ENCODE assay signal across 22 cellular contexts in the genomic region with DNA sequence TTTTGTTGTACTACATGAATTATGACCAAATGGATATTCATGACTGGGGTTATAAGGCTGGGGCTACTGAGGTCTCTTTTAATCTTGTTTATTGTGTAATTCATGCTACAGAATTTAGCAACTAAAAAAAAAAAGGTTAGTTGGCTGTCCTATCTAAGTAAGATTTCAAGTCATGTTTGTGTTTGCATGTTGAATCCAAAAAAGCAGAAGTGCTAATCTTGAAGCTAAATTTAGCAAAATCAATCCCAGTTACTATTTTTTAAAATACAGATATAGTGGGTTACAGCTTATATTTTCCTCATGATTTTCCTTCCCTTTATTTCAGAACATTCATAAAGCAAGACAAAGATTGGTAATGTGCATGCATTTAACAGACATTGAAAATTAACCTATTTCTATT. TPM values are rescaled to one million over a fixed set of nuclear protein-coding genes. Genes with fewer than 3 reads are reported as not detected.
DNase-seq lines count a peak whose midpoint lies in the region; ATAC-seq and TF ChIP-seq lines count a peak whose summit lies in the region.
"Had no signal": no experiment of that assay in that cellular context is flagged by ENCODE, and none has a peak within 500 bp of the region (broad histone marks: within the 10 kb centered on the region; RNA-seq: fewer than 3 reads in every experiment).

No MANE protein-coding gene starts in this region.

- H3K36me3 Mint-ChIP-seq in activated T-cell treated with anti-CD3 and anti-CD28 coated beads, Interleukin-2, amount 50 U/mL, for 24 hours (ENCODE audit: low read depth), result peaks cover 17% of the 10 kb centered on the region
- H3K36me3 Mint-ChIP-seq in T-cell (peaks cover 3% of the 10 kb centered on the region), memory B cell (no peaks in the 10 kb centered on the region)
- H3K36me3 Mint-ChIP-seq: immature natural killer cell had no signal

- peaks cover 48% of the 10 kb centered on the region for H3K4me1 Mint-ChIP-seq in activated T-cell treated with anti-CD3 and anti-CD28 coated beads, Interleukin-2, amount 50 U/mL, for 24 hours (ENCODE audit: low read depth)
- H3K4me1 Mint-ChIP-seq in T-cell, result peaks cover 39 to 59% (median 51%) of the 10 kb centered on the region in 3 donors
- peaks cover 23% of the 10 kb centered on the region for H3K4me1 Mint-ChIP-seq in memory B cell

- no peaks in the 10 kb centered on the region; the same call in 1 of the 2 replicates for H3F3A ChIP-seq in DOHH2 (ENCODE audit: control insufficient read depth, insufficient read depth)

- H3K4me3 ChIP-seq in DOHH2 (ENCODE audit: low read length) (peak overlapping the region; percentile 55), hepatocyte (no peak overlapping the region)
- H3K4me3 ChIP-seq: SJSA1, transverse colon had no signal

- POLR2A ChIA-PET in T-cell (lab: Charles Lee), result no interaction called here

- H3K36me3 ChIP-seq in DOHH2 (ENCODE audit: control insufficient read depth, low read length), result peaks cover 12% of the 10 kb centered on the region
- H3K36me3 ChIP-seq in hepatocyte (replicated peaks; ENCODE audit: insufficient read depth, low read depth), result no peaks in the 10 kb centered on the region
- H3K36me3 ChIP-seq: SJSA1, transverse colon had no signal

- H2AFZ ChIP-seq in hepatocyte, result no peak overlapping the region

- peaks cover 41% of the 10 kb centered on the region for H3K4me1 ChIP-seq in DOHH2 (ENCODE audit: control insufficient read depth, low read length)
- no peaks in the 10 kb centered on the region for H3K4me1 ChIP-seq in hepatocyte (ENCODE audit: insufficient read depth)
- H3K4me1 ChIP-seq: SJSA1, transverse colon had no signal

- ATAC-seq in T-cell (replicated peaks in 1 of 4) (no peak), memory B cell (ENCODE audit: low read depth) (no peak)
- ATAC-seq: effector memory CD8-positive, alpha-beta T cell; left lobe of liver had no signal

- H3K79me2 ChIP-seq in DOHH2 (ENCODE audit: control insufficient read depth, low read length) (peaks cover 35% of the 10 kb centered on the region), hepatocyte (no peaks in the 10 kb centered on the region)

- no peak for DNase-seq in activated T-cell treated with anti-CD3 and anti-CD28 coated beads, Interleukin-2, amount 50 U/mL, for 24 hours
- no peak for DNase-seq in activated T-cell treated with anti-CD3 and anti-CD28 coated beads for 4 hours
- DNase-seq in T-cell, result no peak
- DNase-seq in memory B cell (ENCODE audit: low spot score in 2 of 2), result no peak
- DNase-seq in NCI-H1105 (lab: John Stamatoyannopoulos, UW), result no peak
- DNase-seq in activated gamma-delta T cell treated with Interleukin-2 at 50 U/mL for 16 hours, result no peak
- DNase-seq in hepatocyte (ENCODE audit: low spot score), result no peak
- DNase-seq: activated CD4-positive, alpha-beta T cell treated with anti-CD3 and anti-CD28 coated beads, Interleukin-2, amount 50 U/mL, for 48 hours; activated effector memory CD4-positive, alpha-beta T cell treated with anti-CD3 and anti-CD28 coated beads, Interleukin-2, amount 50 U/mL, for 16 hours; caudate nucleus; effector memory CD8-positive, alpha-beta T cell; immature natural killer cell; NCI-H1436; NCI-H2081 treated with DMSO at 0.1 percent for 48 hours; NCI-H2227 treated with DMSO at 0.1 percent for 48 hours; NCI-H69; RPMI8226; stimulated activated CD4-positive, alpha-beta T cell treated with anti-CD3 and anti-CD28 coated beads, Interleukin-4, amount 100 ng/mL, for 24 hours; transverse colon had no signal

- no peaks in the 10 kb centered on the region for H3K9me3 Mint-ChIP-seq in activated T-cell treated with anti-CD3 and anti-CD28 coated beads, Interleukin-2, amount 50 U/mL, for 24 hours
- H3K9me3 Mint-ChIP-seq in T-cell, result no peaks in the 10 kb centered on the region
- H3K9me3 Mint-ChIP-seq in memory B cell, result no peaks in the 10 kb centered on the region
- H3K9me3 Mint-ChIP-seq: effector memory CD8-positive, alpha-beta T cell; immature natural killer cell had no signal

- no peaks in the 10 kb centered on the region for H3K9me3 ChIP-seq in DOHH2 (ENCODE audit: control insufficient read depth, insufficient read depth, low read length)
- no peaks in the 10 kb centered on the region for H3K9me3 ChIP-seq in hepatocyte (ENCODE audit: low read depth)
- H3K9me3 ChIP-seq: SJSA1, transverse colon had no signal

- H3K4me2 ChIP-seq in DOHH2 (ENCODE audit: low read length), result peak overlapping the region; percentile 84
- no peak overlapping the region for H3K4me2 ChIP-seq in hepatocyte

- no peak overlapping the region for H3K4me3 Mint-ChIP-seq in activated T-cell treated with anti-CD3 and anti-CD28 coated beads, Interleukin-2, amount 50 U/mL, for 24 hours
- H3K4me3 Mint-ChIP-seq in T-cell (no peak overlapping the region), memory B cell (peak overlapping the region; percentile 17)
- H3K4me3 Mint-ChIP-seq: effector memory CD8-positive, alpha-beta T cell; immature natural killer cell had no signal

- H3K27ac ChIP-seq in DOHH2 (ENCODE audit: low read depth, low read length), result peak overlapping the region; percentile 51
- H3K27ac ChIP-seq in hepatocyte, result no peak overlapping the region
- H3K27ac ChIP-seq: SJSA1, transverse colon had no signal

- H3K27me3 ChIP-seq in DOHH2 (ENCODE audit: control insufficient read depth, low read length) (no peaks in the 10 kb centered on the region), hepatocyte (no peaks in the 10 kb centered on the region)
- H3K27me3 ChIP-seq: SJSA1, transverse colon had no signal

- CTCF ChIA-PET in T-cell (lab: Charles Lee), result interaction anchor here (0.7 to 1.3 kb wide), 2 partner anchors 29 to 141 kb away, joined by 4 read pairs; no protein-coding TSS in a partner anchor

- peak overlapping the region; percentile 7 for H3K27ac Mint-ChIP-seq in activated T-cell treated with anti-CD3 and anti-CD28 coated beads, Interleukin-2, amount 50 U/mL, for 24 hours
- H3K27ac Mint-ChIP-seq in T-cell, result peak overlapping the region; percentile 62 to 66
- H3K27ac Mint-ChIP-seq in memory B cell, result no peak overlapping the region
- H3K27ac Mint-ChIP-seq: immature natural killer cell had no signal

- TF ChIP-seq CTCF in DOHH2 (IDR thresholded peaks at IDR 0.05; ENCODE audit: low read depth, low read length, poor library complexity, severe bottlenecking) (no peak), hepatocyte (IDR thresholded peaks at IDR 0.05; ENCODE audit: poor library complexity) (no peak)

- no peaks in the 10 kb centered on the region for H3K9me2 ChIP-seq in DOHH2 (replicated peaks; ENCODE audit: control insufficient read depth, low read length)
- no peaks in the 10 kb centered on the region for H3K9me2 ChIP-seq in hepatocyte (replicated peaks; ENCODE audit: insufficient read depth)

- H4K20me1 ChIP-seq in DOHH2 (ENCODE audit: control insufficient read depth, insufficient read depth, low read depth, low read length) (no peaks in the 10 kb centered on the region), hepatocyte (ENCODE audit: insufficient read depth, poor library complexity, severe bottlenecking) (no peaks in the 10 kb centered on the region)

- H3K27me3 Mint-ChIP-seq in activated T-cell treated with anti-CD3 and anti-CD28 coated beads, Interleukin-2, amount 50 U/mL, for 24 hours, result peaks cover 22% of the 10 kb centered on the region
- peaks cover 0 to under 1% of the 10 kb centered on the region in 2 donors for H3K27me3 Mint-ChIP-seq in T-cell
- H3K27me3 Mint-ChIP-seq in memory B cell, result no peaks in the 10 kb centered on the region
- H3K27me3 Mint-ChIP-seq: effector memory CD8-positive, alpha-beta T cell had no signal

RNA-seq across cellular contexts. Expression of a gene that starts 19.4 kb away (rescaled TPM):
- total RNA-seq in T-cell (10 to 100 TPM; 33.8 to 58.3 (median 39.4) TPM), hepatocyte (16.4 and 18.0 TPM in 2 replicates)
- polyA plus RNA-seq in hepatocyte, result 11.9 and 19.0 TPM in 2 replicates
